ENCODE assay signal across 2 cellular contexts in the genomic region with DNA sequence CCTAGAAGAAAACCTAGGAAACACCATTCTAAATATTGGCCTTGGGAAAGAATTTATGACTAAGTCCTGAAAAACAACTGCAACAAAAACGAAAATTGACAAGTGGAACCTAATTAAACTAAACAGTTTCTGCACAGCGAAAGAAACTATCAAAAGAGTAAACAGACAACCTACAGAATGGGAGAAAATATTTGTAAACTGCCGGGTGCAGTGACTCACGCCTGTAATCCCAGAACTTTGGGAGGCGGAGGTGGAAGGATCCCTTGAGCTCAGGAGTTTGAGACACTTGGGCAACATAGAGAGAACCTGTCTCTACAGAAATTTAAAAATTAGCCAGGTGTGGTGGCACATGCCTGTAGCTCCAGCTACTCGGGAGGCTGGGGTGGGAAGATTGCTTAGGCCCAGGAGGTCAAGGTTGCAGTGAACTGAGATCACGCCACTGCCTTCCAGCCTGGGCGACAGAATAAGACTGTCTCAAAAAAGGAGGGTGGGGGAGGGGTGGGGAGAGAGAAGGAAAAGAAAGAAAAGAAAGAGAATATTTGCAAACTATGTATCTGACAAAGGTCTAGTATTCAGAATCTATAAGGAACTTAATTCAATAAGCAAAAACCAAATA.
TF ChIP-seq lines count a peak whose summit lies in the region.

No MANE protein-coding gene starts in this region.

TF ChIP-seq in A549, 52 proteins besides CTCF, POLR2A, EP300 and RAD21:
- TF ChIP-seq, protein P1, sequence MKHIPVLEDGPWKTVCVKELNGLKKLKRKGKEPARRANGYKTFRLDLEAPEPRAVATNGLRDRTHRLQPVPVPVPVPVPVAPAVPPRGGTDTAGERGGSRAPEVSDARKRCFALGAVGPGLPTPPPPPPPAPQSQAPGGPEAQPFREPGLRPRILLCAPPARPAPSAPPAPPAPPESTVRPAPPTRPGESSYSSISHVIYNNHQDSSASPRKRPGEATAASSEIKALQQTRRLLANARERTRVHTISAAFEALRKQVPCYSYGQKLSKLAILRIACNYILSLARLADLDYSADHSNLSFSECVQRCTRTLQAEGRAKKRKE (CRISPR knock-in tag; IDR thresholded peaks at IDR 0.05; ENCODE audit: low read depth): no peak
- TF ChIP-seq, protein P2, sequence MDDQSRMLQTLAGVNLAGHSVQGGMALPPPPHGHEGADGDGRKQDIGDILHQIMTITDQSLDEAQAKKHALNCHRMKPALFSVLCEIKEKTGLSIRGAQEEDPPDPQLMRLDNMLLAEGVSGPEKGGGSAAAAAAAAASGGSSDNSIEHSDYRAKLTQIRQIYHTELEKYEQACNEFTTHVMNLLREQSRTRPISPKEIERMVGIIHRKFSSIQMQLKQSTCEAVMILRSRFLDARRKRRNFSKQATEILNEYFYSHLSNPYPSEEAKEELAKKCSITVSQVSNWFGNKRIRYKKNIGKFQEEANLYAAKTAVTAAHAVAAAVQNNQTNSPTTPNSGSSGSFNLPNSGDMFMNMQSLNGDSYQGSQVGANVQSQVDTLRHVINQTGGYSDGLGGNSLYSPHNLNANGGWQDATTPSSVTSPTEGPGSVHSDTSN (IDR thresholded peaks at IDR 0.05): no peak
- TF ChIP-seq JUNB (IDR thresholded peaks at IDR 0.05) (no peak), MYC (IDR thresholded peaks at IDR 0.05; ENCODE audit: borderline replicate concordance, low read length) (no peak), KDM1A (IDR thresholded peaks at IDR 0.05; ENCODE audit: low read depth) (no peak), HEYL (CRISPR knock-in tag; IDR thresholded peaks at IDR 0.05) (no peak), HOXB13 (CRISPR knock-in tag; IDR thresholded peaks at IDR 0.05; ENCODE audit: low read depth) (no peak), ESRRA (IDR thresholded peaks at IDR 0.05; ENCODE audit: borderline replicate concordance, low read length) (no peak), FOSL2 (IDR thresholded peaks at IDR 0.05) (no peak), FOSL2 (CRISPR knock-in tag; IDR thresholded peaks at IDR 0.05) (no peak)
- TF ChIP-seq, protein P3, sequence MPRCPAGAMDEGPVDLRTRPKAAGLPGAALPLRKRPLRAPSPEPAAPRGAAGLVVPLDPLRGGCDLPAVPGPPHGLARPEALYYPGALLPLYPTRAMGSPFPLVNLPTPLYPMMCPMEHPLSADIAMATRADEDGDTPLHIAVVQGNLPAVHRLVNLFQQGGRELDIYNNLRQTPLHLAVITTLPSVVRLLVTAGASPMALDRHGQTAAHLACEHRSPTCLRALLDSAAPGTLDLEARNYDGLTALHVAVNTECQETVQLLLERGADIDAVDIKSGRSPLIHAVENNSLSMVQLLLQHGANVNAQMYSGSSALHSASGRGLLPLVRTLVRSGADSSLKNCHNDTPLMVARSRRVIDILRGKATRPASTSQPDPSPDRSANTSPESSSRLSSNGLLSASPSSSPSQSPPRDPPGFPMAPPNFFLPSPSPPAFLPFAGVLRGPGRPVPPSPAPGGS (IDR thresholded peaks at IDR 0.05): no peak
- TF ChIP-seq, protein P4, sequence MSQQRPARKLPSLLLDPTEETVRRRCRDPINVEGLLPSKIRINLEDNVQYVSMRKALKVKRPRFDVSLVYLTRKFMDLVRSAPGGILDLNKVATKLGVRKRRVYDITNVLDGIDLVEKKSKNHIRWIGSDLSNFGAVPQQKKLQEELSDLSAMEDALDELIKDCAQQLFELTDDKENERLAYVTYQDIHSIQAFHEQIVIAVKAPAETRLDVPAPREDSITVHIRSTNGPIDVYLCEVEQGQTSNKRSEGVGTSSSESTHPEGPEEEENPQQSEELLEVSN (IDR thresholded peaks at IDR 0.05; ENCODE audit: borderline replicate concordance, low read depth): no peak

TF ChIP-seq in K562, 482 proteins besides CTCF, POLR2A, EP300 and RAD21 (continues in another document):
- TF ChIP-seq CREB1 (IDR thresholded peaks at IDR 0.05) (no peak), CREB1 (CRISPR knock-in tag; IDR thresholded peaks at IDR 0.05) (no peak), HIVEP1 (CRISPR knock-in tag; IDR thresholded peaks at IDR 0.05) (no peak), C11orf30 (IDR thresholded peaks at IDR 0.05; ENCODE audit: low read depth) (no peak), RAD51 (IDR thresholded peaks at IDR 0.05; ENCODE audit: borderline replicate concordance, low read depth) (peak; percentile 7; the same call in 1 of the 2 replicates), FOXA3 (CRISPR knock-in tag; conservative IDR thresholded peaks at IDR 0.05 in 1 of 2, IDR thresholded peaks at IDR 0.05 in 1 of 2) (no peak), NELFE (IDR thresholded peaks at IDR 0.05; ENCODE audit: insufficient read depth, insufficient read length) (no peak), DPF2 (IDR thresholded peaks at IDR 0.05) (0 out of 2 replicates have a peak, but pooled peaks have one; percentile 23), NUFIP1 (IDR thresholded peaks at IDR 0.05; ENCODE audit: partially characterized antibody) (no peak), GTF2F1 (IDR thresholded peaks at IDR 0.05; ENCODE audit: low read depth, low read length) (no peak), CEBPB (tag; IDR thresholded peaks at IDR 0.05) (no peak), NR2C1 (IDR thresholded peaks at IDR 0.05) (no peak), NR2C1 (tag; IDR thresholded peaks at IDR 0.05) (no peak), TCF3 (CRISPR knock-in tag; IDR thresholded peaks at IDR 0.05) (no peak), ZNF77 (CRISPR knock-in tag; IDR thresholded peaks at IDR 0.05) (no peak), CXXC5 (CRISPR knock-in tag; IDR thresholded peaks at IDR 0.05) (0 out of 2 replicates have a peak, but pooled peaks have one; percentile 13), ATF7 (IDR thresholded peaks at IDR 0.05) (no peak), TAL1 (IDR thresholded peaks at IDR 0.05) (no peak), ETV6 (IDR thresholded peaks at IDR 0.05; ENCODE audit: borderline replicate concordance in 1 of 2, low read depth in 2 of 2, low read length in 1 of 2) (no peak), ETV6 (CRISPR knock-in tag; IDR thresholded peaks at IDR 0.05; ENCODE audit: borderline replicate concordance) (no peak), SAP30 (IDR thresholded peaks at IDR 0.05; ENCODE audit: borderline replicate concordance, insufficient read depth, low read depth, low read length, poor library complexity, severe bottlenecking) (no peak), ZFX (CRISPR knock-in tag; IDR thresholded peaks at IDR 0.05) (0 out of 2 replicates have a peak, but pooled peaks have one; percentile 15), NCOA1 (IDR thresholded peaks at IDR 0.05; ENCODE audit: low read depth) (no peak), KLF1 (tag; IDR thresholded peaks at IDR 0.05) (no peak), ARHGAP35 (IDR thresholded peaks at IDR 0.05; ENCODE audit: partially characterized antibody) (no peak), NBN (IDR thresholded peaks at IDR 0.05; ENCODE audit: low read depth) (no peak), ZNF551 (CRISPR knock-in tag; IDR thresholded peaks at IDR 0.05) (no peak), HMGN3 (IDR thresholded peaks at IDR 0.05; ENCODE audit: borderline replicate concordance, extremely low read depth, insufficient read length, low read depth, low read length) (no peak), TEAD4 (IDR thresholded peaks at IDR 0.05; ENCODE audit: low read length) (no peak), TEAD4 (CRISPR knock-in tag; IDR thresholded peaks at IDR 0.05; ENCODE audit: borderline replicate concordance) (no peak), CHD4 (IDR thresholded peaks at IDR 0.05; ENCODE audit: insufficient read depth, insufficient replicate concordance, low read depth, low read length, poor library complexity, severe bottlenecking) (no peak), JUND (IDR thresholded peaks at IDR 0.05; ENCODE audit: borderline replicate concordance, low read depth, low read length) (0 out of 2 replicates have a peak, but pooled peaks have one; percentile 16), JUND (tag; IDR thresholded peaks at IDR 0.05; ENCODE audit: borderline replicate concordance, low read depth, low read length) (no peak), HEY1 (CRISPR knock-in tag; IDR thresholded peaks at IDR 0.05; ENCODE audit: borderline replicate concordance) (no peak), ZNF431 (CRISPR knock-in tag; IDR thresholded peaks at IDR 0.05) (no peak), GATA2 (CRISPR knock-in tag; IDR thresholded peaks at IDR 0.05) (no peak), TGIF2 (CRISPR knock-in tag; IDR thresholded peaks at IDR 0.05) (no peak), PCBP2 (IDR thresholded peaks at IDR 0.05; ENCODE audit: low read depth, low read length, poor library complexity, severe bottlenecking) (no peak), FOXA1 (IDR thresholded peaks at IDR 0.05; ENCODE audit: borderline replicate concordance) (no peak), FOSL1 (tag; conservative IDR thresholded peaks at IDR 0.05) (peak; percentile 56; the same call in 1 of the 2 replicates), PTBP1 (IDR thresholded peaks at IDR 0.05; ENCODE audit: low read depth, low read length) (no peak), PHF20 (IDR thresholded peaks at IDR 0.05; ENCODE audit: partially characterized antibody) (no peak), SAFB (IDR thresholded peaks at IDR 0.05; ENCODE audit: borderline replicate concordance, low read depth, low read length) (no peak), ZNF780A (CRISPR knock-in tag; IDR thresholded peaks at IDR 0.05) (no peak), HLTF (IDR thresholded peaks at IDR 0.05) (no peak), POLR2G (IDR thresholded peaks at IDR 0.05; ENCODE audit: low read depth, low read length) (no peak), ZNF124 (CRISPR knock-in tag; IDR thresholded peaks at IDR 0.05) (no peak), TAF1 (IDR thresholded peaks at IDR 0.05; ENCODE audit: control insufficient read depth, extremely low read depth, insufficient read depth, low read length, severe bottlenecking) (peak; percentile 25)
- TF ChIP-seq, protein P5, sequence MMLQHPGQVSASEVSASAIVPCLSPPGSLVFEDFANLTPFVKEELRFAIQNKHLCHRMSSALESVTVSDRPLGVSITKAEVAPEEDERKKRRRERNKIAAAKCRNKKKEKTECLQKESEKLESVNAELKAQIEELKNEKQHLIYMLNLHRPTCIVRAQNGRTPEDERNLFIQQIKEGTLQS (IDR thresholded peaks at IDR 0.05): 0 out of 2 replicates have a peak, but pooled peaks have one; percentile 7
- TF ChIP-seq, protein P5 (CRISPR knock-in tag; conservative IDR thresholded peaks at IDR 0.05): no peak
- TF ChIP-seq, protein P6, sequence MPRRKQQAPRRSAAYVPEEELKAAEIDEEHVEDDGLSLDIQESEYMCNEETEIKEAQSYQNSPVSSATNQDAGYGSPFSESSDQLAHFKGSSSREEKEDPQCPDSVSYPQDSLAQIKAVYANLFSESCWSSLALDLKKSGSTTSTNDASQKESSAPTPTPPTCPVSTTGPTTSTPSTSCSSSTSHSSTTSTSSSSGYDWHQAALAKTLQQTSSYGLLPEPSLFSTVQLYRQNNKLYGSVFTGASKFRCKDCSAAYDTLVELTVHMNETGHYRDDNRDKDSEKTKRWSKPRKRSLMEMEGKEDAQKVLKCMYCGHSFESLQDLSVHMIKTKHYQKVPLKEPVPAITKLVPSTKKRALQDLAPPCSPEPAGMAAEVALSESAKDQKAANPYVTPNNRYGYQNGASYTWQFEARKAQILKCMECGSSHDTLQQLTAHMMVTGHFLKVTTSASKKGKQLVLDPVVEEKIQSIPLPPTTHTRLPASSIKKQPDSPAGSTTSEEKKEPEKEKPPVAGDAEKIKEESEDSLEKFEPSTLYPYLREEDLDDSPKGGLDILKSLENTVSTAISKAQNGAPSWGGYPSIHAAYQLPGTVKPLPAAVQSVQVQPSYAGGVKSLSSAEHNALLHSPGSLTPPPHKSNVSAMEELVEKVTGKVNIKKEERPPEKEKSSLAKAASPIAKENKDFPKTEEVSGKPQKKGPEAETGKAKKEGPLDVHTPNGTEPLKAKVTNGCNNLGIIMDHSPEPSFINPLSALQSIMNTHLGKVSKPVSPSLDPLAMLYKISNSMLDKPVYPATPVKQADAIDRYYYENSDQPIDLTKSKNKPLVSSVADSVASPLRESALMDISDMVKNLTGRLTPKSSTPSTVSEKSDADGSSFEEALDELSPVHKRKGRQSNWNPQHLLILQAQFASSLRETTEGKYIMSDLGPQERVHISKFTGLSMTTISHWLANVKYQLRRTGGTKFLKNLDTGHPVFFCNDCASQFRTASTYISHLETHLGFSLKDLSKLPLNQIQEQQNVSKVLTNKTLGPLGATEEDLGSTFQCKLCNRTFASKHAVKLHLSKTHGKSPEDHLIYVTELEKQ (CRISPR knock-in tag; IDR thresholded peaks at IDR 0.05): no peak
- TF ChIP-seq, protein P7, sequence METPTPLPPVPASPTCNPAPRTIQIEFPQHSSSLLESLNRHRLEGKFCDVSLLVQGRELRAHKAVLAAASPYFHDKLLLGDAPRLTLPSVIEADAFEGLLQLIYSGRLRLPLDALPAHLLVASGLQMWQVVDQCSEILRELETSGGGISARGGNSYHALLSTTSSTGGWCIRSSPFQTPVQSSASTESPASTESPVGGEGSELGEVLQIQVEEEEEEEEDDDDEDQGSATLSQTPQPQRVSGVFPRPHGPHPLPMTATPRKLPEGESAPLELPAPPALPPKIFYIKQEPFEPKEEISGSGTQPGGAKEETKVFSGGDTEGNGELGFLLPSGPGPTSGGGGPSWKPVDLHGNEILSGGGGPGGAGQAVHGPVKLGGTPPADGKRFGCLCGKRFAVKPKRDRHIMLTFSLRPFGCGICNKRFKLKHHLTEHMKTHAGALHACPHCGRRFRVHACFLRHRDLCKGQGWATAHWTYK (CRISPR knock-in tag; IDR thresholded peaks at IDR 0.05): no peak
- TF ChIP-seq, protein P8, sequence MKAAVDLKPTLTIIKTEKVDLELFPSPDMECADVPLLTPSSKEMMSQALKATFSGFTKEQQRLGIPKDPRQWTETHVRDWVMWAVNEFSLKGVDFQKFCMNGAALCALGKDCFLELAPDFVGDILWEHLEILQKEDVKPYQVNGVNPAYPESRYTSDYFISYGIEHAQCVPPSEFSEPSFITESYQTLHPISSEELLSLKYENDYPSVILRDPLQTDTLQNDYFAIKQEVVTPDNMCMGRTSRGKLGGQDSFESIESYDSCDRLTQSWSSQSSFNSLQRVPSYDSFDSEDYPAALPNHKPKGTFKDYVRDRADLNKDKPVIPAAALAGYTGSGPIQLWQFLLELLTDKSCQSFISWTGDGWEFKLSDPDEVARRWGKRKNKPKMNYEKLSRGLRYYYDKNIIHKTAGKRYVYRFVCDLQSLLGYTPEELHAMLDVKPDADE (conservative IDR thresholded peaks at IDR 0.05; ENCODE audit: control insufficient read depth, low read depth, low read length): no peak
- TF ChIP-seq, protein P9, sequence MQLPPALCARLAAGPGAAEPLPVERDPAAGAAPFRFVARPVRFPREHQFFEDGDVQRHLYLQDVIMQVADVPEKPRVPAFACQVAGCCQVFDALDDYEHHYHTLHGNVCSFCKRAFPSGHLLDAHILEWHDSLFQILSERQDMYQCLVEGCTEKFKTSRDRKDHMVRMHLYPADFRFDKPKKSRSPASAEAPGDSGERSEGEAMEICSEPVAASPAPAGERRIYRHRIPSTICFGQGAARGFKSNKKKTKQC (CRISPR knock-in tag; IDR thresholded peaks at IDR 0.05): no peak
- TF ChIP-seq, protein P10, sequence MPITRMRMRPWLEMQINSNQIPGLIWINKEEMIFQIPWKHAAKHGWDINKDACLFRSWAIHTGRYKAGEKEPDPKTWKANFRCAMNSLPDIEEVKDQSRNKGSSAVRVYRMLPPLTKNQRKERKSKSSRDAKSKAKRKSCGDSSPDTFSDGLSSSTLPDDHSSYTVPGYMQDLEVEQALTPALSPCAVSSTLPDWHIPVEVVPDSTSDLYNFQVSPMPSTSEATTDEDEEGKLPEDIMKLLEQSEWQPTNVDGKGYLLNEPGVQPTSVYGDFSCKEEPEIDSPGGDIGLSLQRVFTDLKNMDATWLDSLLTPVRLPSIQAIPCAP (CRISPR knock-in tag; IDR thresholded peaks at IDR 0.05; ENCODE audit: borderline replicate concordance): no peak
